ENCODE assay signal across 18 cellular contexts in genomic region chr1:62450301-62450700, GRCh38. TPM values are rescaled to one million over a fixed set of nuclear protein-coding genes. Genes with fewer than 3 reads are reported as not detected.
A peak's percentile ranks its signal among the peaks of the same experiment; 100 is the strongest.
DNase-seq lines count a peak whose midpoint lies in the region; ATAC-seq, FAIRE-seq and TF ChIP-seq lines count a peak whose summit lies in the region.
"Had no signal": no experiment of that assay in that cellular context is flagged by ENCODE, and none has a peak within 500 bp of the region (broad histone marks: within the 10 kb centered on the region; RNA-seq: fewer than 3 reads in every experiment).

No MANE protein-coding gene starts in this region.

- FAIRE-seq in D721Med (lab: Jason Lieb, UNC) = peak; percentile 93
- FAIRE-seq: GM12892 had no signal

- no peaks in the 10 kb centered on the region for H3K27me3 ChIP-seq in H7 (ENCODE audit: control insufficient read depth, insufficient read depth, low read length)
- H3K27me3 ChIP-seq: MG63 had no signal

- H3K27me3 Mint-ChIP-seq in activated CD8-positive, alpha-beta memory T cell treated with anti-CD3 and anti-CD28 coated beads, Interleukin-2, amount 10 ng/mL, durations not matched to agents 7 days and 5 days = no peaks in the 10 kb centered on the region
- no peaks in the 10 kb centered on the region for H3K27me3 Mint-ChIP-seq in activated CD8-positive, alpha-beta T cell treated with anti-CD3 and anti-CD28 coated beads for 36 hours
- no peaks in the 10 kb centered on the region for H3K27me3 Mint-ChIP-seq in memory B cell

- peak overlapping the region; percentile 47 for H3K27ac Mint-ChIP-seq in activated CD8-positive, alpha-beta memory T cell treated with anti-CD3 and anti-CD28 coated beads, Interleukin-2, amount 10 ng/mL, durations not matched to agents 7 days and 5 days
- H3K27ac Mint-ChIP-seq in activated CD8-positive, alpha-beta T cell treated with anti-CD3 and anti-CD28 coated beads for 36 hours = peak overlapping the region; percentile 35
- H3K27ac Mint-ChIP-seq in memory B cell = peak overlapping the region; percentile 78

- no peak for DNase-seq in activated CD8-positive, alpha-beta memory T cell treated with anti-CD3 and anti-CD28 coated beads, Interleukin-2, amount 10 ng/mL, durations not matched to agents 7 days and 5 days
- DNase-seq in activated CD8-positive, alpha-beta memory T cell treated with anti-CD3 and anti-CD28 coated beads for 24 hours = no peak
- DNase-seq in D721Med (ENCODE audit: insufficient read length, low spot score) (no peak), memory B cell (ENCODE audit: low spot score in 2 of 2) (no peak), hypothalamus (lab: John Stamatoyannopoulos, UW) (no peak), H7 (no peak)
- no peak for DNase-seq in activated CD8-positive, alpha-beta T cell treated with anti-CD3 and anti-CD28 coated beads for 36 hours
- DNase-seq: C1 segment of cervical spinal cord, Caco-2, MG63, NCI-H1105 treated with DMSO at 0.1 percent for 48 hours, NCI-H187, NCI-H446, NCI-H774 had no signal

- intact Hi-C loops in activated CD8-positive, alpha-beta T cell treated with anti-CD3 and anti-CD28 coated beads for 36 hours (cut with micrococcal nuclease) = no loop called here

- H3K9me3 Mint-ChIP-seq in activated CD8-positive, alpha-beta memory T cell treated with anti-CD3 and anti-CD28 coated beads, Interleukin-2, amount 10 ng/mL, durations not matched to agents 7 days and 5 days (ENCODE audit: low read depth) = no peaks in the 10 kb centered on the region
- H3K9me3 Mint-ChIP-seq in activated CD8-positive, alpha-beta T cell treated with anti-CD3 and anti-CD28 coated beads for 36 hours = no peaks in the 10 kb centered on the region
- peaks cover 2% of the 10 kb centered on the region for H3K9me3 Mint-ChIP-seq in memory B cell

- TF ChIP-seq CTCF in D721Med (IDR thresholded peaks at IDR 0.05; ENCODE audit: insufficient read depth, missing control alignments) = no peak
- TF ChIP-seq CTCF in activated CD8-positive, alpha-beta T cell treated with anti-CD3 and anti-CD28 coated beads for 36 hours (IDR thresholded peaks at IDR 0.05) = no peak

- no peak overlapping the region for H3K4me3 ChIP-seq in H7 (ENCODE audit: insufficient read depth, low read depth, low read length)
- H3K4me3 ChIP-seq: MG63 had no signal

- peaks cover 64% of the 10 kb centered on the region for H3K36me3 Mint-ChIP-seq in activated CD8-positive, alpha-beta memory T cell treated with anti-CD3 and anti-CD28 coated beads, Interleukin-2, amount 10 ng/mL, durations not matched to agents 7 days and 5 days
- peaks cover 58% of the 10 kb centered on the region for H3K36me3 Mint-ChIP-seq in activated CD8-positive, alpha-beta T cell treated with anti-CD3 and anti-CD28 coated beads for 36 hours (ENCODE audit: low read depth)
- H3K36me3 Mint-ChIP-seq in memory B cell = peaks cover 27% of the 10 kb centered on the region

- peak overlapping the region; percentile 6 for H3K4me3 Mint-ChIP-seq in activated CD8-positive, alpha-beta memory T cell treated with anti-CD3 and anti-CD28 coated beads, Interleukin-2, amount 10 ng/mL, durations not matched to agents 7 days and 5 days
- no peak overlapping the region for H3K4me3 Mint-ChIP-seq in activated CD8-positive, alpha-beta T cell treated with anti-CD3 and anti-CD28 coated beads for 36 hours
- no peak overlapping the region for H3K4me3 Mint-ChIP-seq in memory B cell

- peaks cover 14% of the 10 kb centered on the region for H3K36me3 ChIP-seq in H7 (replicated peaks; ENCODE audit: control insufficient read depth, insufficient read depth, low read length)

- CTCF ChIA-PET in activated CD8-positive, alpha-beta memory T cell treated with anti-CD3 and anti-CD28 coated beads, Interleukin-2, amount 10 ng/mL, durations not matched to agents 7 days and 5 days (lab: Charles Lee) = interaction anchor here (0.9 kb wide), 1 partner anchor 14 kb away, joined by 3 read pairs; no protein-coding TSS in a partner anchor
- CTCF ChIA-PET in activated CD8-positive, alpha-beta T cell treated with anti-CD3 and anti-CD28 coated beads for 36 hours (lab: Charles Lee) = interaction anchor here (0.8 to 1.4 kb wide), 2 partner anchors 58 to 275 kb away, joined by 3 to 4 read pairs; no protein-coding TSS in a partner anchor

- POLR2A ChIA-PET in activated CD8-positive, alpha-beta T cell treated with anti-CD3 and anti-CD28 coated beads for 36 hours (lab: Charles Lee) = interaction anchor here (0.6 to 3.1 kb wide), 3 partner anchors 10 to 246 kb away, joined by 3 to 15 read pairs (median 3); partner anchors contain the start of gene USP1

- ATAC-seq in activated CD8-positive, alpha-beta memory T cell treated with anti-CD3 and anti-CD28 coated beads, Interleukin-2, amount 10 ng/mL, durations not matched to agents 7 days and 5 days = peak; percentile 47
- no peak for ATAC-seq in activated CD8-positive, alpha-beta T cell treated with anti-CD3 and anti-CD28 coated beads for 36 hours
- ATAC-seq in memory B cell (ENCODE audit: low read depth) (no peak), HG03521 (IDR thresholded peaks at IDR 0.05; ENCODE audit: unreplicated experiment) (no peak)
- ATAC-seq: Panc1, Right ventricle myocardium inferior had no signal

- H3K4me1 Mint-ChIP-seq in activated CD8-positive, alpha-beta memory T cell treated with anti-CD3 and anti-CD28 coated beads, Interleukin-2, amount 10 ng/mL, durations not matched to agents 7 days and 5 days = peaks cover 46% of the 10 kb centered on the region
- peaks cover 21% of the 10 kb centered on the region for H3K4me1 Mint-ChIP-seq in activated CD8-positive, alpha-beta T cell treated with anti-CD3 and anti-CD28 coated beads for 36 hours (ENCODE audit: low read depth)
- H3K4me1 Mint-ChIP-seq in memory B cell = peaks cover 3% of the 10 kb centered on the region

RNA-seq across cellular contexts. Expression of gene USP1, which starts 13.5 kb away (rescaled TPM):
- total RNA-seq in activated CD8-positive, alpha-beta memory T cell treated with anti-CD3 and anti-CD28 coated beads, Interleukin-2, amount 10 ng/mL, durations not matched to agents 7 days and 5 days = 10 to 100 TPM; 76.2 to 84.7 TPM
- 10 to 100 TPM; 67.3 to 68.1 TPM for total RNA-seq in activated CD8-positive, alpha-beta T cell treated with anti-CD3 and anti-CD28 coated beads for 36 hours
- total RNA-seq in H7 (2014; rRNA removed; shearing (Covaris generic)) = 58.1 and 78.1 TPM in 2 replicates
